In the genomic region with DNA sequence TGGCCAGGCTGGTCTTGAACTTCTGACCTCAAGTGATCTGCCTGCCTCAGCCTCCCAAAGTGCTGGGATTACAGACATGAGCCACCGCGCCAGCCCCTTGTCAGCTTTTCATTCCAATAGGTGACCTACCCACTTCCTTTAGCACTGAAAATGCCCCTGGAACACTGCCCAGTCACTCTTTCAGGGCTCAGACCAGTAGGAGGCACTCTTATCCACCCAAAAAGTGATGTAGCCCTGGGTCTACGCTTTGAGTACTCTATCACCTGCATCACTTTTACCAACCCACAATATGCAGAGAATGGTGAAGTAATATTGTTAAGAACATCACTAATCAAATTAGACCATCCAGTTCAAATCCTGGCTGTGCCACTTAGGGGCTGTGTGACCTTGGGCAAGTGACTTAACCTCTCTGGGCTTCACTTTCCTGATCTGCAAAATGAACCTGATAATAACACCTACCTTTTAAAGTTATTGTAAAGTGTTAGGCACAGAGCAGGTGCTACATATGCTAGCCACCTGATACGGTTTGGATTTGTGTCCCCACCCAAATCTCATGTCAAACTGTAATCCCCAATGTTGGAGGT, we compare ENCODE assay signal across 18 cellular contexts. TPM values are rescaled to one million over a fixed set of nuclear protein-coding genes. Genes with fewer than 3 reads are reported as not detected.
DNase-seq lines count a peak whose midpoint lies in the region; ATAC-seq, FAIRE-seq and TF ChIP-seq lines count a peak whose summit lies in the region.
"Had no signal": no experiment of that assay in that cellular context is flagged by ENCODE, and none has a peak within 500 bp of the region (broad histone marks: within the 10 kb centered on the region; RNA-seq: fewer than 3 reads in every experiment).

No MANE protein-coding gene starts in this region.

- H3K79me2 ChIP-seq in HepG2 (ENCODE audit: insufficient read depth, low read length) = no peaks in the 10 kb centered on the region

- no peak for TF ChIP-seq CTCF in HepG2 (CRISPR knock-in tag; IDR thresholded peaks at IDR 0.05)
- no peak for TF ChIP-seq CTCF in right lobe of liver (IDR thresholded peaks at IDR 0.05)

- no peak for FAIRE-seq in HepG2 (lab: Jason Lieb, UNC)
- FAIRE-seq: A549 had no signal

- peaks cover 4% of the 10 kb centered on the region for H3K27me3 Mint-ChIP-seq in dendritic cell treated with granulocyte-macrophage colony-stimulating factor and Interleukin-4, amounts not matched to agents 40 ng/mL and 50 ng/mL, for 4 days
- H3K27me3 Mint-ChIP-seq: CD4-positive, alpha-beta memory T cell had no signal

- H3K27me3 ChIP-seq in HepG2 (ENCODE audit: control insufficient read depth in 1 of 2, insufficient read depth in 2 of 2, low read length in 2 of 2) (peaks cover 6 to 32% of the 10 kb centered on the region in 2 experiments; a peak in 4 of 5 replicates), right lobe of liver (no peaks in the 10 kb centered on the region)

- peaks cover 9% of the 10 kb centered on the region for H3K9me3 Mint-ChIP-seq in dendritic cell treated with granulocyte-macrophage colony-stimulating factor and Interleukin-4, amounts not matched to agents 40 ng/mL and 50 ng/mL, for 4 days

- H4K20me1 ChIP-seq in HepG2 (ENCODE audit: insufficient read depth, low read length) = no peaks in the 10 kb centered on the region

- POLR2A ChIA-PET in HepG2 (lab: Yijun Ruan, JAX) = no interaction called here

- intact Hi-C loops in HepG2 (cut with micrococcal nuclease; ENCODE audit: unreplicated experiment) (no loop called here), right lobe of liver (cut with DNase I) (no loop called here)
- intact Hi-C loops in dendritic cell treated with granulocyte-macrophage colony-stimulating factor and Interleukin-4, amounts not matched to agents 40 ng/mL and 50 ng/mL, for 4 days (cut with micrococcal nuclease) = no loop called here

- H3K4me3 ChIP-seq in HepG2 (replicated peaks in 1 of 3; ENCODE audit: insufficient read depth in 1 of 3, low read depth in 2 of 3, low read length in 3 of 3) = no peak overlapping the region
- H3K4me3 ChIP-seq in right lobe of liver = no peak overlapping the region
- H3K4me3 ChIP-seq: A549 had no signal

- H3K4me1 Mint-ChIP-seq in dendritic cell treated with granulocyte-macrophage colony-stimulating factor and Interleukin-4, amounts not matched to agents 40 ng/mL and 50 ng/mL, for 4 days (ENCODE audit: low read depth) = peaks cover 45% of the 10 kb centered on the region
- H3K4me1 Mint-ChIP-seq: CD4-positive, alpha-beta memory T cell had no signal

- no peaks in the 10 kb centered on the region for H3K9me3 ChIP-seq in HepG2 (ENCODE audit: low read length)
- no peaks in the 10 kb centered on the region for H3K9me3 ChIP-seq in right lobe of liver
- H3K9me3 ChIP-seq: A549 had no signal

- no peak for DNase-seq in HepG2 (ENCODE audit: low spot score)
- no peak for DNase-seq in right lobe of liver
- DNase-seq in NCI-H69 (lab: John Stamatoyannopoulos, UW) = peak; percentile 42
- no peak for DNase-seq in mucosa of gallbladder (ENCODE audit: low spot score)
- DNase-seq in dermis blood vessel endothelial cell = no peak
- DNase-seq in stimulated activated CD4-positive, alpha-beta T cell treated with anti-CD3 and anti-CD28 coated beads, Interleukin-1b, Interleukin-23, amount 100 ng/mL, for 48 hours = no peak
- DNase-seq: CD4-positive, alpha-beta memory T cell; DMS53; NCI-H1417 treated with DMSO at 0.1 percent for 48 hours; NCI-H187 treated with DMSO at 0.1 percent for 48 hours; NCI-H2227 treated with DMSO at 0.1 percent for 48 hours; NCI-H510A treated with DMSO at 0.1 percent for 48 hours had no signal

- H3K27ac Mint-ChIP-seq in dendritic cell treated with granulocyte-macrophage colony-stimulating factor and Interleukin-4, amounts not matched to agents 40 ng/mL and 50 ng/mL, for 4 days = peak overlapping the region; percentile 36

- no peak for ATAC-seq in HepG2
- no peak for ATAC-seq in right lobe of liver
- no peak for ATAC-seq in HG02840 (IDR thresholded peaks at IDR 0.05; ENCODE audit: low FRiP score, unreplicated experiment)
- ATAC-seq: Panc1 had no signal

- no peak overlapping the region for H3K9ac ChIP-seq in HepG2 (ENCODE audit: insufficient read depth, low read depth, low read length)

- no peaks in the 10 kb centered on the region for H3K4me1 ChIP-seq in HepG2 (ENCODE audit: insufficient read depth, low read length)
- no peaks in the 10 kb centered on the region for H3K4me1 ChIP-seq in right lobe of liver
- H3K4me1 ChIP-seq: A549 had no signal

- TF ChIP-seq RAD21 in HepG2 (CRISPR knock-in tag; IDR thresholded peaks at IDR 0.05) = no peak

- WGBS in HepG2 (ENCODE audit: low lambda C conversion rate) = 37% methylated on average over 4 of the region's 4 CpGs
- WGBS in right lobe of liver (ENCODE audit: insufficient coverage, low coverage, low lambda C conversion rate, missing lambda C conversion rate) = 70% methylated on average over 2 of the region's 4 CpGs

- H3K36me3 ChIP-seq in HepG2 (replicated peaks in 1 of 2; ENCODE audit: control insufficient read depth in 1 of 2, insufficient read depth in 2 of 2, low read length in 2 of 2) = no peaks in the 10 kb centered on the region
- no peaks in the 10 kb centered on the region for H3K36me3 ChIP-seq in right lobe of liver

- CTCF ChIA-PET in HepG2 (lab: Yijun Ruan, JAX; ENCODE audit: low intra/inter-chr PET ratio, low total read pairs) = no interaction called here

- no peaks in the 10 kb centered on the region for H3K36me3 Mint-ChIP-seq in dendritic cell treated with granulocyte-macrophage colony-stimulating factor and Interleukin-4, amounts not matched to agents 40 ng/mL and 50 ng/mL, for 4 days (ENCODE audit: low read depth)
- H3K36me3 Mint-ChIP-seq: CD4-positive, alpha-beta memory T cell had no signal

- TF ChIP-seq POLR2A in HepG2 (IDR thresholded peaks at IDR 0.05; ENCODE audit: insufficient read depth in 1 of 2, low read depth in 2 of 2, low read length in 2 of 2) = no peak
- no peak for TF ChIP-seq POLR2A in right lobe of liver (IDR thresholded peaks at IDR 0.05)

- H2AFZ ChIP-seq in HepG2 (ENCODE audit: low read length) = no peak overlapping the region

- no peak overlapping the region for H3K4me3 Mint-ChIP-seq in dendritic cell treated with granulocyte-macrophage colony-stimulating factor and Interleukin-4, amounts not matched to agents 40 ng/mL and 50 ng/mL, for 4 days
- H3K4me3 Mint-ChIP-seq: CD4-positive, alpha-beta memory T cell had no signal

- TF ChIP-seq EP300 in HepG2 (IDR thresholded peaks at IDR 0.05; ENCODE audit: low read depth in 2 of 2, low read length in 2 of 2) = no peak
- TF ChIP-seq EP300 in HepG2 (CRISPR knock-in tag; IDR thresholded peaks at IDR 0.05; ENCODE audit: borderline replicate concordance) = no peak

- in situ Hi-C loops in HepG2 (cut with HindIII; ENCODE audit: extremely low pct_ligation_motif_present, low pct_unique_long_range_greater_than_20kb) = no loop called here

- H3K27ac ChIP-seq in HepG2 (ENCODE audit: extremely low read length, insufficient read depth, low read length) (no peak overlapping the region), right lobe of liver (no peak overlapping the region)
- H3K27ac ChIP-seq: A549 had no signal

- H3K4me2 ChIP-seq in HepG2 (ENCODE audit: low read depth, low read length) = no peak overlapping the region

- no TSS peak for BruUV-seq in HepG2 (replicated peaks; lab: Mats Ljungman, UMichigan)

TF ChIP-seq in HepG2, 621 proteins besides CTCF, POLR2A, EP300 and RAD21:
- TF ChIP-seq ZNF768 (CRISPR knock-in tag; IDR thresholded peaks at IDR 0.05) (peak; percentile 39; the same call in 1 of the 2 replicates), TMF1 (CRISPR knock-in tag; IDR thresholded peaks at IDR 0.05; ENCODE audit: low read depth) (no peak)
TF ChIP-seq in HepG2: peak in this region for 1.

RNA-seq across cellular contexts. Expression of a gene that starts 5.2 kb away (rescaled TPM):
- not detected in 2 replicates for total RNA-seq in HepG2 (2016; rRNA removed; fragmentation: Illumina TruSeq; extraction: Trizol)
- not detected in 2 replicates for total RNA-seq in HepG2 (2016; cell fraction: cytosol; rRNA removed; fragmentation: Illumina TruSeq; extraction: Trizol; ENCODE audit: low read depth)
- total RNA-seq in HepG2 (2016; cell fraction: insoluble cytoplasmic fraction; rRNA removed; fragmentation: Illumina TruSeq; extraction: Trizol) = not detected in 2 replicates
- total RNA-seq in HepG2 (2016; cell fraction: membrane; rRNA removed; fragmentation: Illumina TruSeq; extraction: Trizol) = not detected in 2 replicates
- total RNA-seq in HepG2 (2016; cell fraction: nucleus; rRNA removed; fragmentation: Illumina TruSeq; extraction: Trizol) = not detected in 2 replicates
- polyA plus RNA-seq in HepG2 (2011; rRNA removed) = 0.01 TPM in 1 of 2 replicates, not detected in the other
- under 0.01 and 0.01 TPM in 2 replicates for polyA plus RNA-seq in HepG2 (2011; cell fraction: cytosol; rRNA removed)
- 0.02 TPM in 1 of 2 replicates, not detected in the other for polyA plus RNA-seq in HepG2 (2011; cell fraction: nucleus; rRNA removed)
- polyA plus RNA-seq in HepG2 (2012) = not detected in 2 replicates
- polyA plus RNA-seq in HepG2 (2016; cell fraction: cytosol; fragmentation: Illumina TruSeq; extraction: Trizol; ENCODE audit: low read depth) = not detected in 2 replicates
- polyA plus RNA-seq in HepG2 (2016; cell fraction: insoluble cytoplasmic fraction; fragmentation: Illumina TruSeq; extraction: Trizol; ENCODE audit: low read depth) = not detected in 2 replicates
- not detected in 2 replicates for polyA plus RNA-seq in HepG2 (2016; cell fraction: membrane; fragmentation: Illumina TruSeq; extraction: Trizol; ENCODE audit: low read depth)
- polyA plus RNA-seq in HepG2 (2016; cell fraction: nucleus; fragmentation: Illumina TruSeq; extraction: Trizol; ENCODE audit: insufficient read depth, low read depth) = not detected in 2 replicates
- 0.02 TPM in 1 of 2 replicates, not detected in the other for polyA minus RNA-seq in HepG2 (2011; rRNA and poly(A)+ RNA removed; ENCODE audit: low replicate concordance)
- polyA minus RNA-seq in HepG2 (2011; cell fraction: cytosol; rRNA and poly(A)+ RNA removed) = not detected in 2 replicates
- polyA minus RNA-seq in HepG2 (2011; cell fraction: nucleus; rRNA and poly(A)+ RNA removed) = not detected in 2 replicates
- under 1 TPM; 0.06 to 0.98 (median 0.34) TPM for total RNA-seq in right lobe of liver
- total RNA-seq in mucosa of gallbladder = 4.4 TPM
- 0.17 and 2.5 TPM in 2 replicates for total RNA-seq in dermis blood vessel endothelial cell
- total RNA-seq: CD4-positive, alpha-beta memory T cell; MCF 10A had no signal
- polyA plus RNA-seq: A549; BJ; CD4-positive, alpha-beta memory T cell had no signal
